ENCODE assay signal across 1 cellular context in the genomic region with DNA sequence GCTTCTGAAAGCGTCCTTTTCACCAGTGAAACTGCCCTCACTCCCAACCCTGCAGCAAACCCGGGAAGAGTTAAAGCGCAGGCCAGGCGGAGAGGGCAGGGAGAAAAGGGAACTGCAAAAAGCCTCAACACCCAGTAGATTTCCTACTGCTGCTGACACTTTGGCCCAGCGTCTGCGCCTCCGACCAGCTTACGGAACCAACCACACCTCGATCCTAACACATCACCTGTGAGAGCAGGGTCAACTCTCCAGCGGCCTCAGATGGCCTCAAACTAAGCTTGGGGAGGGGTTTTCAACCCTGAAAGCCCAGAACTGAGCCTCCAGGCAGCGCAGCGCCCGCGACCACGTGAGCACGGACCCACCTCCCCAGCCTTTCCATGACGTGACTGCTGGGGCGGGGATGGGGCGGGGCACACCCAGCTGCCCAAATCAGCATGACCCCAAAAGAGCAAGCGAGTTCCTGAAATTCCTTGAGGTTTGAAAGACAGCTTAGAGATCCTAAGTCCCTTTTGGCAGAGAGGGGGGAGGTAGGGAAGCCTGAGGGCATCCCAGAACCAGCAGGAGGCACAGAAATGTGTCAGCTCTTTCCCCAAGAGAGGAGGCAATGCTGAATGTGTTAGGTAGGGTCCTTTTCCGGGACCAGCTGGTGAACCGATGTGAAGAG.
TF ChIP-seq lines count a peak whose summit lies in the region.

No MANE protein-coding gene starts in this region.

TF ChIP-seq in K562, 482 proteins besides CTCF, POLR2A, EP300 and RAD21 (continued from another document and continues in another):
- TF ChIP-seq POLR3G (IDR thresholded peaks at IDR 0.05; ENCODE audit: extremely low read depth, insufficient read length, insufficient replicate concordance) (no peak), KHSRP (IDR thresholded peaks at IDR 0.05) (no peak), HMG20A (CRISPR knock-in tag; conservative IDR thresholded peaks at IDR 0.05) (no peak), YBX1 (IDR thresholded peaks at IDR 0.05) (no peak), SRSF1 (IDR thresholded peaks at IDR 0.05; ENCODE audit: low read depth, low read length) (no peak), NCOA4 (IDR thresholded peaks at IDR 0.05; ENCODE audit: partially characterized antibody) (no peak), ZSCAN32 (CRISPR knock-in tag; IDR thresholded peaks at IDR 0.05) (no peak), TAF9B (IDR thresholded peaks at IDR 0.05; ENCODE audit: partially characterized antibody) (no peak), NFIC (IDR thresholded peaks at IDR 0.05) (no peak), ZNF586 (CRISPR knock-in tag; conservative IDR thresholded peaks at IDR 0.05) (no peak), SIX5 (IDR thresholded peaks at IDR 0.05; ENCODE audit: borderline replicate concordance in 1 of 2, insufficient read depth in 1 of 2, low read depth in 1 of 2, low read length in 2 of 2) (no peak), SP1 (CRISPR knock-in tag; IDR thresholded peaks at IDR 0.05) (no peak; the same call in 1 of the 2 replicates), STAG1 (CRISPR knock-in tag; IDR thresholded peaks at IDR 0.05; ENCODE audit: borderline replicate concordance) (no peak), LCOR (CRISPR knock-in tag; IDR thresholded peaks at IDR 0.05) (0 out of 2 replicates have a peak, but pooled peaks have one; percentile 40), RBM14 (IDR thresholded peaks at IDR 0.05; ENCODE audit: borderline replicate concordance, insufficient read depth, low read depth, low read length) (no peak), TCF3 (CRISPR knock-in tag; IDR thresholded peaks at IDR 0.05) (no peak), RBM34 (IDR thresholded peaks at IDR 0.05; ENCODE audit: borderline replicate concordance, insufficient read depth, low read length) (no peak), ZNF79 (CRISPR knock-in tag; IDR thresholded peaks at IDR 0.05; ENCODE audit: low read depth) (no peak), SLC30A9 (CRISPR knock-in tag; IDR thresholded peaks at IDR 0.05) (no peak), KLF16 (IDR thresholded peaks at IDR 0.05) (no peak), ESRRA (IDR thresholded peaks at IDR 0.05; ENCODE audit: borderline replicate concordance, low read depth) (no peak), RAD51 (IDR thresholded peaks at IDR 0.05; ENCODE audit: borderline replicate concordance, low read depth) (peak; percentile 86), FOSL1 (tag; conservative IDR thresholded peaks at IDR 0.05) (no peak), SRF (CRISPR knock-in tag; IDR thresholded peaks at IDR 0.05) (0 out of 4 replicates have a peak, but pooled peaks of 1 of the 2 experiments have one; percentile 30), MAFG (tag; conservative IDR thresholded peaks at IDR 0.05) (no peak), HNRNPH1 (optimal IDR thresholded peaks at IDR 0.05; ENCODE audit: low read depth, low read length) (no peak), PCBP2 (IDR thresholded peaks at IDR 0.05; ENCODE audit: low read depth, low read length, poor library complexity, severe bottlenecking) (no peak), CREB1 (IDR thresholded peaks at IDR 0.05) (no peak), CREB1 (CRISPR knock-in tag; IDR thresholded peaks at IDR 0.05) (peak; percentile 70; the same call in 1 of the 2 replicates), PHB (CRISPR knock-in tag; IDR thresholded peaks at IDR 0.05) (no peak), ZFP1 (CRISPR knock-in tag; IDR thresholded peaks at IDR 0.05) (no peak), RCOR1 (IDR thresholded peaks at IDR 0.05; ENCODE audit: borderline replicate concordance in 1 of 2, low read depth in 2 of 2, low read length in 2 of 2) (no peak), ETV1 (tag; conservative IDR thresholded peaks at IDR 0.05; ENCODE audit: low read depth) (no peak), KAT8 (IDR thresholded peaks at IDR 0.05; ENCODE audit: low read depth) (no peak), RBFOX2 (IDR thresholded peaks at IDR 0.05; ENCODE audit: low read depth, low read length) (no peak), ZNF561 (CRISPR knock-in tag; conservative IDR thresholded peaks at IDR 0.05) (no peak), HNRNPK (IDR thresholded peaks at IDR 0.05; ENCODE audit: low read depth, low read length, poor library complexity, severe bottlenecking) (no peak), RFX5 (IDR thresholded peaks at IDR 0.05; ENCODE audit: low read depth, low read length) (no peak), CCNT2 (IDR thresholded peaks at IDR 0.05; ENCODE audit: borderline replicate concordance, extremely low read depth, insufficient read length, low read depth, low read length) (no peak), SMARCE1 (IDR thresholded peaks at IDR 0.05) (peak; percentile 26; the same call in 1 of the 2 replicates), ZNF3 (CRISPR knock-in tag; IDR thresholded peaks at IDR 0.05) (no peak), RBM22 (IDR thresholded peaks at IDR 0.05; ENCODE audit: low read depth, low read length, poor library complexity, severe bottlenecking) (no peak)
- TF ChIP-seq, protein P1, sequence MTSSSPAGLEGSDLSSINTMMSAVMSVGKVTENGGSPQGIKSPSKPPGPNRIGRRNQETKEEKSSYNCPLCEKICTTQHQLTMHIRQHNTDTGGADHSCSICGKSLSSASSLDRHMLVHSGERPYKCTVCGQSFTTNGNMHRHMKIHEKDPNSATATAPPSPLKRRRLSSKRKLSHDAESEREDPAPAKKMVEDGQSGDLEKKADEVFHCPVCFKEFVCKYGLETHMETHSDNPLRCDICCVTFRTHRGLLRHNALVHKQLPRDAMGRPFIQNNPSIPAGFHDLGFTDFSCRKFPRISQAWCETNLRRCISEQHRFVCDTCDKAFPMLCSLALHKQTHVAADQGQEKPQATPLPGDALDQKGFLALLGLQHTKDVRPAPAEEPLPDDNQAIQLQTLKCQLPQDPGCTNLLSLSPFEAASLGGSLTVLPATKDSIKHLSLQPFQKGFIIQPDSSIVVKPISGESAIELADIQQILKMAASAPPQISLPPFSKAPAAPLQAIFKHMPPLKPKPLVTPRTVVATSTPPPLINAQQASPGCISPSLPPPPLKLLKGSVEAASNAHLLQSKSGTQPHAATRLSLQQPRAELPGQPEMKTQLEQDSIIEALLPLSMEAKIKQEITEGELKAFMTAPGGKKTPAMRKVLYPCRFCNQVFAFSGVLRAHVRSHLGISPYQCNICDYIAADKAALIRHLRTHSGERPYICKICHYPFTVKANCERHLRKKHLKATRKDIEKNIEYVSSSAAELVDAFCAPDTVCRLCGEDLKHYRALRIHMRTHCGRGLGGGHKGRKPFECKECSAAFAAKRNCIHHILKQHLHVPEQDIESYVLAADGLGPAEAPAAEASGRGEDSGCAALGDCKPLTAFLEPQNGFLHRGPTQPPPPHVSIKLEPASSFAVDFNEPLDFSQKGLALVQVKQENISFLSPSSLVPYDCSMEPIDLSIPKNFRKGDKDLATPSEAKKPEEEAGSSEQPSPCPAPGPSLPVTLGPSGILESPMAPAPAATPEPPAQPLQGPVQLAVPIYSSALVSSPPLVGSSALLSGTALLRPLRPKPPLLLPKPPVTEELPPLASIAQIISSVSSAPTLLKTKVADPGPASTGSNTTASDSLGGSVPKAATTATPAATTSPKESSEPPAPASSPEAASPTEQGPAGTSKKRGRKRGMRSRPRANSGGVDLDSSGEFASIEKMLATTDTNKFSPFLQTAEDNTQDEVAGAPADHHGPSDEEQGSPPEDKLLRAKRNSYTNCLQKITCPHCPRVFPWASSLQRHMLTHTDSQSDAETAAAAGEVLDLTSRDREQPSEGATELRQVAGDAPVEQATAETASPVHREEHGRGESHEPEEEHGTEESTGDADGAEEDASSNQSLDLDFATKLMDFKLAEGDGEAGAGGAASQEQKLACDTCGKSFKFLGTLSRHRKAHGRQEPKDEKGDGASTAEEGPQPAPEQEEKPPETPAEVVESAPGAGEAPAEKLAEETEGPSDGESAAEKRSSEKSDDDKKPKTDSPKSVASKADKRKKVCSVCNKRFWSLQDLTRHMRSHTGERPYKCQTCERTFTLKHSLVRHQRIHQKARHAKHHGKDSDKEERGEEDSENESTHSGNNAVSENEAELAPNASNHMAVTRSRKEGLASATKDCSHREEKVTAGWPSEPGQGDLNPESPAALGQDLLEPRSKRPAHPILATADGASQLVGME (CRISPR knock-in tag; IDR thresholded peaks at IDR 0.05): no peak
- TF ChIP-seq, protein P2, sequence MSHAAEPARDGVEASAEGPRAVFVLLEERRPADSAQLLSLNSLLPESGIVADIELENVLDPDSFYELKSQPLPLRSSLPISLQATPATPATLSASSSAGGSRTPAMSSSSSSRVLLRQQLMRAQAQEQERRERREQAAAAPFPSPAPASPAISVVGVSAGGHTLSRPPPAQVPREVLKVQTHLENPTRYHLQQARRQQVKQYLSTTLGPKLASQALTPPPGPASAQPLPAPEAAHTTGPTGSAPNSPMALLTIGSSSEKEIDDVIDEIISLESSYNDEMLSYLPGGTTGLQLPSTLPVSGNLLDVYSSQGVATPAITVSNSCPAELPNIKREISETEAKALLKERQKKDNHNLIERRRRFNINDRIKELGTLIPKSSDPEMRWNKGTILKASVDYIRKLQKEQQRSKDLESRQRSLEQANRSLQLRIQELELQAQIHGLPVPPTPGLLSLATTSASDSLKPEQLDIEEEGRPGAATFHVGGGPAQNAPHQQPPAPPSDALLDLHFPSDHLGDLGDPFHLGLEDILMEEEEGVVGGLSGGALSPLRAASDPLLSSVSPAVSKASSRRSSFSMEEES (CRISPR knock-in tag; IDR thresholded peaks at IDR 0.05): peak; percentile 25; the same call in 1 of the 2 replicates
- TF ChIP-seq, protein P3, sequence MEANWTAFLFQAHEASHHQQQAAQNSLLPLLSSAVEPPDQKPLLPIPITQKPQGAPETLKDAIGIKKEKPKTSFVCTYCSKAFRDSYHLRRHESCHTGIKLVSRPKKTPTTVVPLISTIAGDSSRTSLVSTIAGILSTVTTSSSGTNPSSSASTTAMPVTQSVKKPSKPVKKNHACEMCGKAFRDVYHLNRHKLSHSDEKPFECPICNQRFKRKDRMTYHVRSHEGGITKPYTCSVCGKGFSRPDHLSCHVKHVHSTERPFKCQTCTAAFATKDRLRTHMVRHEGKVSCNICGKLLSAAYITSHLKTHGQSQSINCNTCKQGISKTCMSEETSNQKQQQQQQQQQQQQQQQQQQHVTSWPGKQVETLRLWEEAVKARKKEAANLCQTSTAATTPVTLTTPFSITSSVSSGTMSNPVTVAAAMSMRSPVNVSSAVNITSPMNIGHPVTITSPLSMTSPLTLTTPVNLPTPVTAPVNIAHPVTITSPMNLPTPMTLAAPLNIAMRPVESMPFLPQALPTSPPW (CRISPR knock-in tag; IDR thresholded peaks at IDR 0.05): peak; percentile 72
- TF ChIP-seq, protein P4, sequence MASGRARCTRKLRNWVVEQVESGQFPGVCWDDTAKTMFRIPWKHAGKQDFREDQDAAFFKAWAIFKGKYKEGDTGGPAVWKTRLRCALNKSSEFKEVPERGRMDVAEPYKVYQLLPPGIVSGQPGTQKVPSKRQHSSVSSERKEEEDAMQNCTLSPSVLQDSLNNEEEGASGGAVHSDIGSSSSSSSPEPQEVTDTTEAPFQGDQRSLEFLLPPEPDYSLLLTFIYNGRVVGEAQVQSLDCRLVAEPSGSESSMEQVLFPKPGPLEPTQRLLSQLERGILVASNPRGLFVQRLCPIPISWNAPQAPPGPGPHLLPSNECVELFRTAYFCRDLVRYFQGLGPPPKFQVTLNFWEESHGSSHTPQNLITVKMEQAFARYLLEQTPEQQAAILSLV (tag; IDR thresholded peaks at IDR 0.05): no peak
- TF ChIP-seq, protein P5, sequence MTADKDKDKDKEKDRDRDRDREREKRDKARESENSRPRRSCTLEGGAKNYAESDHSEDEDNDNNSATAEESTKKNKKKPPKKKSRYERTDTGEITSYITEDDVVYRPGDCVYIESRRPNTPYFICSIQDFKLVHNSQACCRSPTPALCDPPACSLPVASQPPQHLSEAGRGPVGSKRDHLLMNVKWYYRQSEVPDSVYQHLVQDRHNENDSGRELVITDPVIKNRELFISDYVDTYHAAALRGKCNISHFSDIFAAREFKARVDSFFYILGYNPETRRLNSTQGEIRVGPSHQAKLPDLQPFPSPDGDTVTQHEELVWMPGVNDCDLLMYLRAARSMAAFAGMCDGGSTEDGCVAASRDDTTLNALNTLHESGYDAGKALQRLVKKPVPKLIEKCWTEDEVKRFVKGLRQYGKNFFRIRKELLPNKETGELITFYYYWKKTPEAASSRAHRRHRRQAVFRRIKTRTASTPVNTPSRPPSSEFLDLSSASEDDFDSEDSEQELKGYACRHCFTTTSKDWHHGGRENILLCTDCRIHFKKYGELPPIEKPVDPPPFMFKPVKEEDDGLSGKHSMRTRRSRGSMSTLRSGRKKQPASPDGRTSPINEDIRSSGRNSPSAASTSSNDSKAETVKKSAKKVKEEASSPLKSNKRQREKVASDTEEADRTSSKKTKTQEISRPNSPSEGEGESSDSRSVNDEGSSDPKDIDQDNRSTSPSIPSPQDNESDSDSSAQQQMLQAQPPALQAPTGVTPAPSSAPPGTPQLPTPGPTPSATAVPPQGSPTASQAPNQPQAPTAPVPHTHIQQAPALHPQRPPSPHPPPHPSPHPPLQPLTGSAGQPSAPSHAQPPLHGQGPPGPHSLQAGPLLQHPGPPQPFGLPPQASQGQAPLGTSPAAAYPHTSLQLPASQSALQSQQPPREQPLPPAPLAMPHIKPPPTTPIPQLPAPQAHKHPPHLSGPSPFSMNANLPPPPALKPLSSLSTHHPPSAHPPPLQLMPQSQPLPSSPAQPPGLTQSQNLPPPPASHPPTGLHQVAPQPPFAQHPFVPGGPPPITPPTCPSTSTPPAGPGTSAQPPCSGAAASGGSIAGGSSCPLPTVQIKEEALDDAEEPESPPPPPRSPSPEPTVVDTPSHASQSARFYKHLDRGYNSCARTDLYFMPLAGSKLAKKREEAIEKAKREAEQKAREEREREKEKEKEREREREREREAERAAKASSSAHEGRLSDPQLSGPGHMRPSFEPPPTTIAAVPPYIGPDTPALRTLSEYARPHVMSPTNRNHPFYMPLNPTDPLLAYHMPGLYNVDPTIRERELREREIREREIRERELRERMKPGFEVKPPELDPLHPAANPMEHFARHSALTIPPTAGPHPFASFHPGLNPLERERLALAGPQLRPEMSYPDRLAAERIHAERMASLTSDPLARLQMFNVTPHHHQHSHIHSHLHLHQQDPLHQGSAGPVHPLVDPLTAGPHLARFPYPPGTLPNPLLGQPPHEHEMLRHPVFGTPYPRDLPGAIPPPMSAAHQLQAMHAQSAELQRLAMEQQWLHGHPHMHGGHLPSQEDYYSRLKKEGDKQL (CRISPR knock-in tag; IDR thresholded peaks at IDR 0.05; ENCODE audit: borderline replicate concordance): no peak
- TF ChIP-seq, protein P6, sequence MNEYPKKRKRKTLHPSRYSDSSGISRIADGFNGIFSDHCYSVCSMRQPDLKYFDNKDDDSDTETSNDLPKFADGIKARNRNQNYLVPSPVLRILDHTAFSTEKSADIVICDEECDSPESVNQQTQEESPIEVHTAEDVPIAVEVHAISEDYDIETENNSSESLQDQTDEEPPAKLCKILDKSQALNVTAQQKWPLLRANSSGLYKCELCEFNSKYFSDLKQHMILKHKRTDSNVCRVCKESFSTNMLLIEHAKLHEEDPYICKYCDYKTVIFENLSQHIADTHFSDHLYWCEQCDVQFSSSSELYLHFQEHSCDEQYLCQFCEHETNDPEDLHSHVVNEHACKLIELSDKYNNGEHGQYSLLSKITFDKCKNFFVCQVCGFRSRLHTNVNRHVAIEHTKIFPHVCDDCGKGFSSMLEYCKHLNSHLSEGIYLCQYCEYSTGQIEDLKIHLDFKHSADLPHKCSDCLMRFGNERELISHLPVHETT (CRISPR knock-in tag; conservative IDR thresholded peaks at IDR 0.05 in 1 of 2, IDR thresholded peaks at IDR 0.05 in 1 of 2): no peak
